ENCODE assay signal across 8 cellular contexts in genomic region chr5:141524604-141525597, GRCh38. TPM values are rescaled to one million over a fixed set of nuclear protein-coding genes. Genes with fewer than 3 reads are reported as not detected.
DNase-seq lines count a peak whose midpoint lies in the region; ATAC-seq and TF ChIP-seq lines count a peak whose summit lies in the region.

No MANE protein-coding gene starts in this region.

- H3K27ac Mint-ChIP-seq in endothelial cell (ENCODE audit: unreplicated experiment) = peak overlapping the region; percentile 90
- peak overlapping the region; percentile 27 for H3K27ac Mint-ChIP-seq in stimulated activated effector memory CD8-positive, alpha-beta T cell treated with anti-CD3 and anti-CD28 coated beads, Interleukin-12 subunit alpha, Interleukin-12 subunit beta, amount 100 ng/mL, for 72 hours

- H4K8ac ChIP-seq in mesenchymal stem cell (ENCODE audit: low read length) = no peak overlapping the region

- H3K27me3 Mint-ChIP-seq in endothelial cell (ENCODE audit: unreplicated experiment) = peaks cover 6% of the 10 kb centered on the region

- H2BK120ac ChIP-seq in mesenchymal stem cell (ENCODE audit: low read depth, low read length) = no peak overlapping the region

- peak overlapping the region in 1 of 2 experiments; percentile 65 for H3K4me3 ChIP-seq in mesenchymal stem cell (ENCODE audit: insufficient read depth in 1 of 2, low read depth in 1 of 2, low read length in 2 of 2)

- peaks cover 10% of the 10 kb centered on the region for H3K79me1 ChIP-seq in mesenchymal stem cell (replicated peaks; ENCODE audit: low read length, poor library complexity, severe bottlenecking)

- H2AFZ ChIP-seq in mesenchymal stem cell (ENCODE audit: low read depth, low read length) = no peak overlapping the region

- TF ChIP-seq CTCF in endothelial cell (IDR thresholded peaks at IDR 0.05; ENCODE audit: unreplicated experiment) = peak; percentile 99

- no peaks in the 10 kb centered on the region for H3K9me3 Mint-ChIP-seq in endothelial cell (ENCODE audit: unreplicated experiment)
- H3K9me3 Mint-ChIP-seq in stimulated activated effector memory CD8-positive, alpha-beta T cell treated with anti-CD3 and anti-CD28 coated beads, Interleukin-12 subunit alpha, Interleukin-12 subunit beta, amount 100 ng/mL, for 72 hours = no peaks in the 10 kb centered on the region

- H4K91ac ChIP-seq in mesenchymal stem cell (ENCODE audit: low read length) = peak overlapping the region; percentile 75

- peak overlapping the region; percentile 37 to 79 for H3K4ac ChIP-seq in mesenchymal stem cell (ENCODE audit: low read depth in 1 of 2, low read length in 2 of 2)

- H3K4me1 ChIP-seq in mesenchymal stem cell (ENCODE audit: control insufficient read depth, insufficient read depth, low read depth, low read length) = peaks cover 20% of the 10 kb centered on the region

- H2BK12ac ChIP-seq in mesenchymal stem cell (ENCODE audit: low read length in 2 of 2) = peak overlapping the region; percentile 51 to 69

- H3K9ac ChIP-seq in mesenchymal stem cell (ENCODE audit: low read length) = peak overlapping the region; percentile 85

- DNase-seq in COR-L47 (lab: John Stamatoyannopoulos, UW) (peak; percentile 85), NCI-H69 (lab: John Stamatoyannopoulos, UW) (peak; percentile 90), endothelial cell (ENCODE audit: low spot score) (peak; percentile 93), mesenchymal stem cell (peak; percentile 98)
- DNase-seq in activated CD8-positive, alpha-beta memory T cell treated with anti-CD3 and anti-CD28 coated beads for 24 hours = peak; percentile 80
- DNase-seq in stimulated activated effector memory CD8-positive, alpha-beta T cell treated with anti-CD3 and anti-CD28 coated beads, Interleukin-12 subunit alpha, Interleukin-12 subunit beta, amount 100 ng/mL, for 72 hours (ENCODE audit: low spot score in 2 of 2) = peak in 1 of 2 donors; percentile 65

- 25% methylated on average over 9 of the region's 12 CpGs for WGBS in mesenchymal stem cell

- peak overlapping the region in 1 of 2 experiments; percentile 53 for H3K14ac ChIP-seq in mesenchymal stem cell (ENCODE audit: low read length in 2 of 2)

- H3K4me2 ChIP-seq in mesenchymal stem cell (ENCODE audit: low read length, poor library complexity, severe bottlenecking) = no peak overlapping the region

- H2BK5ac ChIP-seq in mesenchymal stem cell (ENCODE audit: low read depth, low read length, poor library complexity, severe bottlenecking) = peak overlapping the region; percentile 3

- peak overlapping the region; percentile 85 for H3K27ac ChIP-seq in mesenchymal stem cell (ENCODE audit: low read length, poor library complexity, severe bottlenecking)

- peak overlapping the region; percentile 49 for H2AK5ac ChIP-seq in mesenchymal stem cell (ENCODE audit: low read length, severe bottlenecking)

- H3K36me3 ChIP-seq in mesenchymal stem cell (ENCODE audit: control insufficient read depth in 1 of 2, insufficient read depth in 2 of 2, low read depth in 1 of 2, low read length in 2 of 2) = peaks cover 18 to 36% of the 10 kb centered on the region in 2 experiments

- no peaks in the 10 kb centered on the region for H3K27me3 ChIP-seq in mesenchymal stem cell (ENCODE audit: control insufficient read depth in 1 of 2, insufficient read depth in 1 of 2, low read length in 2 of 2)

- H2BK15ac ChIP-seq in mesenchymal stem cell (ENCODE audit: low read depth, poor library complexity, severe bottlenecking) = peak overlapping the region; percentile 19

- peak overlapping the region; percentile 19 for H3K4me3 Mint-ChIP-seq in endothelial cell (ENCODE audit: unreplicated experiment)
- H3K4me3 Mint-ChIP-seq in stimulated activated effector memory CD8-positive, alpha-beta T cell treated with anti-CD3 and anti-CD28 coated beads, Interleukin-12 subunit alpha, Interleukin-12 subunit beta, amount 100 ng/mL, for 72 hours = no peak overlapping the region

- H3K36me3 Mint-ChIP-seq in endothelial cell (ENCODE audit: low read depth, unreplicated experiment) = peaks cover 59% of the 10 kb centered on the region
- no peaks in the 10 kb centered on the region for H3K36me3 Mint-ChIP-seq in stimulated activated effector memory CD8-positive, alpha-beta T cell treated with anti-CD3 and anti-CD28 coated beads, Interleukin-12 subunit alpha, Interleukin-12 subunit beta, amount 100 ng/mL, for 72 hours

- H3K23ac ChIP-seq in mesenchymal stem cell (ENCODE audit: low read length in 2 of 2) = no peak overlapping the region

- ATAC-seq in GM19468 (IDR thresholded peaks at IDR 0.05; ENCODE audit: extremely low read depth, unreplicated experiment) (peak; percentile 19), HG03565 (IDR thresholded peaks at IDR 0.05; ENCODE audit: unreplicated experiment) (peak; percentile 63)
- ATAC-seq in stimulated activated effector memory CD8-positive, alpha-beta T cell treated with anti-CD3 and anti-CD28 coated beads, Interleukin-12 subunit alpha, Interleukin-12 subunit beta, amount 100 ng/mL, for 72 hours = peak; percentile 67

- peaks cover 35% of the 10 kb centered on the region for H3K4me1 Mint-ChIP-seq in endothelial cell (ENCODE audit: unreplicated experiment)
- H3K4me1 Mint-ChIP-seq in stimulated activated effector memory CD8-positive, alpha-beta T cell treated with anti-CD3 and anti-CD28 coated beads, Interleukin-12 subunit alpha, Interleukin-12 subunit beta, amount 100 ng/mL, for 72 hours = peaks cover 43% of the 10 kb centered on the region

- no peaks in the 10 kb centered on the region for H3K9me3 ChIP-seq in mesenchymal stem cell (ENCODE audit: control insufficient read depth, low read length)

- peak overlapping the region in 1 of 2 experiments; percentile 85 for H3K18ac ChIP-seq in mesenchymal stem cell (ENCODE audit: low read depth in 1 of 2, low read length in 2 of 2)

RNA-seq across cellular contexts. Expression of gene PCDHGC5, which starts 36.0 kb away (rescaled TPM):
- total RNA-seq in endothelial cell (ENCODE audit: unreplicated experiment) = 2.9 TPM
- 0.26 TPM for polyA plus RNA-seq in mesenchymal stem cell (2013, experiment 1 of 2)
- 0.27 TPM for polyA plus RNA-seq in mesenchymal stem cell (2013, experiment 2 of 2)

RNA-seq across cellular contexts. Expression of gene PCDHGC4, which starts 40.1 kb away (rescaled TPM):
- 3.5 TPM for total RNA-seq in endothelial cell (ENCODE audit: unreplicated experiment)
- polyA plus RNA-seq in mesenchymal stem cell (2013, experiment 1 of 2) = 0.19 TPM
- 0.15 TPM for polyA plus RNA-seq in mesenchymal stem cell (2013, experiment 2 of 2)

RNA-seq across cellular contexts. Expression of gene PCDHGC3, which starts 49.1 kb away (rescaled TPM):
- total RNA-seq in endothelial cell (ENCODE audit: unreplicated experiment) = 68.2 TPM
- polyA plus RNA-seq in mesenchymal stem cell (2013, experiment 1 of 2) = 115 TPM
- 114 TPM for polyA plus RNA-seq in mesenchymal stem cell (2013, experiment 2 of 2)
